ENCODE assay signal across 1 cellular context in the genomic region with DNA sequence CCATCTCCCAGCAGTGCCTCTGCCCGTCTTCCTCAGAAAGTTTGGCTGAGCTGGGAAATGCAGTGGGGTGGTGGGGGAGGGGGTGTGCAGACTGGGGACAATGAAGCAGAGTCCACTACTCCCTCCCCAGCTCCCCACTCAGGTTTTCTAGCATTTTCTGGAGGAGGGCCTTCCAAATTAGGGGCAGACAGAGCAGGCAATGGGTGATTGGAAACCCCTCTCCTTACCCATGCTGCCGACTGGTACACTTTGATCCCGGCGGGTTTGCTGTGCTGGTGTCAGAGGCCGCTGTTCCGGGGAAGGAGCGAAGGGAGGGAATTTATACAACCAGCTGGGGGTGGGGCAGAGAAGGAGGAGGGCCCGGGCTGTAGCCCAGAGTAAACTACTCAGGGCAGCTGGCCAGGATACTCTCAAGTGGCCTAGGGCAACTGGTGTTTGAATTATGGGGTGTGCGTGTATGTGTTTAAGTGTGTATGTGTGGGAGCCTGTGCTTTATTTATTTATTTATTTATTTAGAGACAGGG.
TF ChIP-seq lines count a peak whose summit lies in the region.

A gene (minus strand): TSS at position 295 of the 524 bp plus-strand sequence. CDS start 64 bp downstream, at position 231.

TF ChIP-seq in H1, 55 proteins besides CTCF, POLR2A, EP300 and RAD21 (continued from another document):
- TF ChIP-seq, protein P1, sequence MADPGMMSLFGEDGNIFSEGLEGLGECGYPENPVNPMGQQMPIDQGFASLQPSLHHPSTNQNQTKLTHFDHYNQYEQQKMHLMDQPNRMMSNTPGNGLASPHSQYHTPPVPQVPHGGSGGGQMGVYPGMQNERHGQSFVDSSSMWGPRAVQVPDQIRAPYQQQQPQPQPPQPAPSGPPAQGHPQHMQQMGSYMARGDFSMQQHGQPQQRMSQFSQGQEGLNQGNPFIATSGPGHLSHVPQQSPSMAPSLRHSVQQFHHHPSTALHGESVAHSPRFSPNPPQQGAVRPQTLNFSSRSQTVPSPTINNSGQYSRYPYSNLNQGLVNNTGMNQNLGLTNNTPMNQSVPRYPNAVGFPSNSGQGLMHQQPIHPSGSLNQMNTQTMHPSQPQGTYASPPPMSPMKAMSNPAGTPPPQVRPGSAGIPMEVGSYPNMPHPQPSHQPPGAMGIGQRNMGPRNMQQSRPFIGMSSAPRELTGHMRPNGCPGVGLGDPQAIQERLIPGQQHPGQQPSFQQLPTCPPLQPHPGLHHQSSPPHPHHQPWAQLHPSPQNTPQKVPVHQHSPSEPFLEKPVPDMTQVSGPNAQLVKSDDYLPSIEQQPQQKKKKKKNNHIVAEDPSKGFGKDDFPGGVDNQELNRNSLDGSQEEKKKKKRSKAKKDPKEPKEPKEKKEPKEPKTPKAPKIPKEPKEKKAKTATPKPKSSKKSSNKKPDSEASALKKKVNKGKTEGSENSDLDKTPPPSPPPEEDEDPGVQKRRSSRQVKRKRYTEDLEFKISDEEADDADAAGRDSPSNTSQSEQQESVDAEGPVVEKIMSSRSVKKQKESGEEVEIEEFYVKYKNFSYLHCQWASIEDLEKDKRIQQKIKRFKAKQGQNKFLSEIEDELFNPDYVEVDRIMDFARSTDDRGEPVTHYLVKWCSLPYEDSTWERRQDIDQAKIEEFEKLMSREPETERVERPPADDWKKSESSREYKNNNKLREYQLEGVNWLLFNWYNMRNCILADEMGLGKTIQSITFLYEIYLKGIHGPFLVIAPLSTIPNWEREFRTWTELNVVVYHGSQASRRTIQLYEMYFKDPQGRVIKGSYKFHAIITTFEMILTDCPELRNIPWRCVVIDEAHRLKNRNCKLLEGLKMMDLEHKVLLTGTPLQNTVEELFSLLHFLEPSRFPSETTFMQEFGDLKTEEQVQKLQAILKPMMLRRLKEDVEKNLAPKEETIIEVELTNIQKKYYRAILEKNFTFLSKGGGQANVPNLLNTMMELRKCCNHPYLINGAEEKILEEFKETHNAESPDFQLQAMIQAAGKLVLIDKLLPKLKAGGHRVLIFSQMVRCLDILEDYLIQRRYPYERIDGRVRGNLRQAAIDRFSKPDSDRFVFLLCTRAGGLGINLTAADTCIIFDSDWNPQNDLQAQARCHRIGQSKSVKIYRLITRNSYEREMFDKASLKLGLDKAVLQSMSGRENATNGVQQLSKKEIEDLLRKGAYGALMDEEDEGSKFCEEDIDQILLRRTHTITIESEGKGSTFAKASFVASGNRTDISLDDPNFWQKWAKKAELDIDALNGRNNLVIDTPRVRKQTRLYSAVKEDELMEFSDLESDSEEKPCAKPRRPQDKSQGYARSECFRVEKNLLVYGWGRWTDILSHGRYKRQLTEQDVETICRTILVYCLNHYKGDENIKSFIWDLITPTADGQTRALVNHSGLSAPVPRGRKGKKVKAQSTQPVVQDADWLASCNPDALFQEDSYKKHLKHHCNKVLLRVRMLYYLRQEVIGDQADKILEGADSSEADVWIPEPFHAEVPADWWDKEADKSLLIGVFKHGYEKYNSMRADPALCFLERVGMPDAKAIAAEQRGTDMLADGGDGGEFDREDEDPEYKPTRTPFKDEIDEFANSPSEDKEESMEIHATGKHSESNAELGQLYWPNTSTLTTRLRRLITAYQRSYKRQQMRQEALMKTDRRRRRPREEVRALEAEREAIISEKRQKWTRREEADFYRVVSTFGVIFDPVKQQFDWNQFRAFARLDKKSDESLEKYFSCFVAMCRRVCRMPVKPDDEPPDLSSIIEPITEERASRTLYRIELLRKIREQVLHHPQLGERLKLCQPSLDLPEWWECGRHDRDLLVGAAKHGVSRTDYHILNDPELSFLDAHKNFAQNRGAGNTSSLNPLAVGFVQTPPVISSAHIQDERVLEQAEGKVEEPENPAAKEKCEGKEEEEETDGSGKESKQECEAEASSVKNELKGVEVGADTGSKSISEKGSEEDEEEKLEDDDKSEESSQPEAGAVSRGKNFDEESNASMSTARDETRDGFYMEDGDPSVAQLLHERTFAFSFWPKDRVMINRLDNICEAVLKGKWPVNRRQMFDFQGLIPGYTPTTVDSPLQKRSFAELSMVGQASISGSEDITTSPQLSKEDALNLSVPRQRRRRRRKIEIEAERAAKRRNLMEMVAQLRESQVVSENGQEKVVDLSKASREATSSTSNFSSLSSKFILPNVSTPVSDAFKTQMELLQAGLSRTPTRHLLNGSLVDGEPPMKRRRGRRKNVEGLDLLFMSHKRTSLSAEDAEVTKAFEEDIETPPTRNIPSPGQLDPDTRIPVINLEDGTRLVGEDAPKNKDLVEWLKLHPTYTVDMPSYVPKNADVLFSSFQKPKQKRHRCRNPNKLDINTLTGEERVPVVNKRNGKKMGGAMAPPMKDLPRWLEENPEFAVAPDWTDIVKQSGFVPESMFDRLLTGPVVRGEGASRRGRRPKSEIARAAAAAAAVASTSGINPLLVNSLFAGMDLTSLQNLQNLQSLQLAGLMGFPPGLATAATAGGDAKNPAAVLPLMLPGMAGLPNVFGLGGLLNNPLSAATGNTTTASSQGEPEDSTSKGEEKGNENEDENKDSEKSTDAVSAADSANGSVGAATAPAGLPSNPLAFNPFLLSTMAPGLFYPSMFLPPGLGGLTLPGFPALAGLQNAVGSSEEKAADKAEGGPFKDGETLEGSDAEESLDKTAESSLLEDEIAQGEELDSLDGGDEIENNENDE (IDR thresholded peaks at IDR 0.05; ENCODE audit: insufficient replicate concordance, low read length): no peak
- peak; percentile 51; the same call in 1 of the 2 replicates for TF ChIP-seq POLR2AphosphoS5 (IDR thresholded peaks at IDR 0.05; ENCODE audit: low read depth, low read length)
- no peak for TF ChIP-seq CTBP2 (IDR thresholded peaks at IDR 0.05; ENCODE audit: borderline replicate concordance, insufficient read depth, insufficient read length, low read length)
- TF ChIP-seq NANOG (IDR thresholded peaks at IDR 0.05; ENCODE audit: insufficient read depth, low read depth, low read length, poor library complexity, severe bottlenecking): no peak
- TF ChIP-seq SAP30 (IDR thresholded peaks at IDR 0.05; ENCODE audit: insufficient read depth, insufficient replicate concordance, low read length): no peak
- TF ChIP-seq, protein P2, sequence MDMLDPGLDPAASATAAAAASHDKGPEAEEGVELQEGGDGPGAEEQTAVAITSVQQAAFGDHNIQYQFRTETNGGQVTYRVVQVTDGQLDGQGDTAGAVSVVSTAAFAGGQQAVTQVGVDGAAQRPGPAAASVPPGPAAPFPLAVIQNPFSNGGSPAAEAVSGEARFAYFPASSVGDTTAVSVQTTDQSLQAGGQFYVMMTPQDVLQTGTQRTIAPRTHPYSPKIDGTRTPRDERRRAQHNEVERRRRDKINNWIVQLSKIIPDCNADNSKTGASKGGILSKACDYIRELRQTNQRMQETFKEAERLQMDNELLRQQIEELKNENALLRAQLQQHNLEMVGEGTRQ (IDR thresholded peaks at IDR 0.05; ENCODE audit: low read length): no peak
- TF ChIP-seq SIX5 (IDR thresholded peaks at IDR 0.05; ENCODE audit: low read depth, low read length): no peak
- TF ChIP-seq TBP (IDR thresholded peaks at IDR 0.05; ENCODE audit: low read depth, low read length): peak; percentile 72
- no peak for TF ChIP-seq BCL11A (IDR thresholded peaks at IDR 0.05; ENCODE audit: low read depth in 2 of 2, low read length in 2 of 2)
- TF ChIP-seq SUZ12 (IDR thresholded peaks at IDR 0.05; ENCODE audit: low read length): no peak
- TF ChIP-seq SRF (IDR thresholded peaks at IDR 0.05; ENCODE audit: low read depth, low read length): no peak
- TF ChIP-seq BRCA1 (IDR thresholded peaks at IDR 0.05; ENCODE audit: low read depth, low read length): no peak
- no peak for TF ChIP-seq CHD1 (IDR thresholded peaks at IDR 0.05; ENCODE audit: low read depth, low read length)
- TF ChIP-seq EZH2 (IDR thresholded peaks at IDR 0.05; ENCODE audit: low read depth, low read length, severe bottlenecking): no peak
- TF ChIP-seq, protein P3, sequence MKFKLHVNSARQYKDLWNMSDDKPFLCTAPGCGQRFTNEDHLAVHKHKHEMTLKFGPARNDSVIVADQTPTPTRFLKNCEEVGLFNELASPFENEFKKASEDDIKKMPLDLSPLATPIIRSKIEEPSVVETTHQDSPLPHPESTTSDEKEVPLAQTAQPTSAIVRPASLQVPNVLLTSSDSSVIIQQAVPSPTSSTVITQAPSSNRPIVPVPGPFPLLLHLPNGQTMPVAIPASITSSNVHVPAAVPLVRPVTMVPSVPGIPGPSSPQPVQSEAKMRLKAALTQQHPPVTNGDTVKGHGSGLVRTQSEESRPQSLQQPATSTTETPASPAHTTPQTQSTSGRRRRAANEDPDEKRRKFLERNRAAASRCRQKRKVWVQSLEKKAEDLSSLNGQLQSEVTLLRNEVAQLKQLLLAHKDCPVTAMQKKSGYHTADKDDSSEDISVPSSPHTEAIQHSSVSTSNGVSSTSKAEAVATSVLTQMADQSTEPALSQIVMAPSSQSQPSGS (IDR thresholded peaks at IDR 0.05; ENCODE audit: low read length): no peak
- TF ChIP-seq BACH1 (IDR thresholded peaks at IDR 0.05; ENCODE audit: low read length): no peak
- TF ChIP-seq CHD2 (IDR thresholded peaks at IDR 0.05; ENCODE audit: low read length): no peak
